Comparison of ENCODE assay signal across 10 cellular contexts in the genomic region with DNA sequence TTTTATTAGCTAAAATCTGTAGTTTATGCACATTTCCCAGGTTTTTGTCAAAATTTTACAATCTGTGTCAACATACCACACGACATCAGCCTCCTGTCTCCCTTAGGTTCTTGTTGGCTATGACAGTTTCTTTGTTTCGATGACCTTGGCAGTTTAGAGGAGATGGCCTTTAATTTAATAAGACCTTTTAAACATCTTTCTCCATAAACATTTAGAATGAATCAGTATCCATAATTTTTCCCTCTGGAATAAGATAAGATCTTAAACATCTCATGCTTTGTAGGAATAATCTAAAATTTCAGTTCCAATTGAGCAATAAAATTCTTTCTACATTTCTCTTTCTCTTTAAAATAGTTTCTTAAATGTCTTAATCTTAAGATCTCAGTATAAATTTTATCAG. TPM values are rescaled to one million over a fixed set of nuclear protein-coding genes. Genes with fewer than 3 reads are reported as not detected.
DNase-seq lines count a peak whose midpoint lies in the region; ATAC-seq, FAIRE-seq and TF ChIP-seq lines count a peak whose summit lies in the region.
"Had no signal": no experiment of that assay in that cellular context is flagged by ENCODE, and none has a peak within 500 bp of the region (broad histone marks: within the 10 kb centered on the region; RNA-seq: fewer than 3 reads in every experiment).

No MANE protein-coding gene starts in this region.

- TF ChIP-seq CTCF in Panc1 (IDR thresholded peaks at IDR 0.05) (no peak), psoas muscle (IDR thresholded peaks at IDR 0.05) (no peak)

- H3K23ac ChIP-seq in neuronal stem cell (ENCODE audit: low read depth, low read length, poor library complexity): no peak overlapping the region

- no peak overlapping the region for H2AFZ ChIP-seq in neuronal stem cell (ENCODE audit: low read length)

- no peak overlapping the region for H3K18ac ChIP-seq in neuronal stem cell (ENCODE audit: low read length)

- H2BK12ac ChIP-seq in neuronal stem cell (ENCODE audit: low read length): no peak overlapping the region

- 93 to 96% (median 96%) methylated on average over 2 of the region's 2 CpGs for WGBS in psoas muscle, 3 donors
- WGBS in neuronal stem cell (ENCODE audit: extremely low coverage in 2 of 2, insufficient read length in 2 of 2, insufficient replicate concordance in 1 of 2), 2 donors: no CpG with 5 or more reads among the region's 2 CpGs

- no peaks in the 10 kb centered on the region for H3K27me3 ChIP-seq in Panc1 (ENCODE audit: control insufficient read depth, insufficient read depth, low read length)
- H3K27me3 ChIP-seq in psoas muscle (ENCODE audit: insufficient read depth in 3 of 3, low read length in 2 of 3): no peaks in the 10 kb centered on the region
- no peaks in the 10 kb centered on the region for H3K27me3 ChIP-seq in neuronal stem cell (ENCODE audit: control insufficient read depth in 3 of 3, insufficient read depth in 3 of 3, low read depth in 1 of 3, low read length in 3 of 3)
- H3K27me3 ChIP-seq: BE2C had no signal

- H3K27ac ChIP-seq in Panc1 (ENCODE audit: low read length) (peak overlapping the region; percentile 72; the same call in 1 of the 2 replicates), psoas muscle (peak overlapping the region; percentile 90), neuronal stem cell (replicated peaks; ENCODE audit: low read length) (no peak overlapping the region), substantia nigra (ENCODE audit: low read depth, low read length, poor library complexity, severe bottlenecking) (no peak overlapping the region)

- H3K79me1 ChIP-seq in neuronal stem cell (ENCODE audit: low read depth, low read length): no peaks in the 10 kb centered on the region

- DNase-seq in EH (ENCODE audit: low read depth) (peak; percentile 81), Panc1 (ENCODE audit: low read depth, low spot score) (no peak), psoas muscle (no peak), neuronal stem cell (ENCODE audit: low spot score) (no peak), substantia nigra (lab: John Stamatoyannopoulos, UW) (no peak)
- DNase-seq in NK-92 treated with Interleukin-12 subunit alpha and Interleukin-12 subunit beta, amount 100 ng/mL, for 24 hours (lab: John Stamatoyannopoulos, UW): no peak
- DNase-seq: activated CD4-positive, alpha-beta T cell treated with anti-CD3 and anti-CD28 coated beads, Interleukin-2, amount 10 ng/mL, durations not matched to agents 24 days and 14 days had no signal

- H4K8ac ChIP-seq in neuronal stem cell (ENCODE audit: low read depth, low read length): no peak overlapping the region

- POLR2A ChIA-PET in Panc1 (lab: Charles Lee): no interaction called here

- no peak overlapping the region for H3K4me2 ChIP-seq in neuronal stem cell (ENCODE audit: insufficient read depth, low read length, poor library complexity, severe bottlenecking)

- H3K9me3 ChIP-seq in Panc1 (ENCODE audit: control insufficient read depth, insufficient read depth, low read depth, low read length): no peaks in the 10 kb centered on the region
- H3K9me3 ChIP-seq in psoas muscle: no peaks in the 10 kb centered on the region
- no peaks in the 10 kb centered on the region for H3K9me3 ChIP-seq in neuronal stem cell (replicated peaks in 1 of 2; ENCODE audit: control insufficient read depth in 2 of 2, insufficient read depth in 1 of 2, low read depth in 1 of 2, low read length in 2 of 2)
- H3K9me3 ChIP-seq: BE2C had no signal

- BruUV-seq in Panc1 (replicated peaks; lab: Mats Ljungman, UMichigan): no TSS peak

- in situ Hi-C loops in Panc1 (cut with HindIII; ENCODE audit: low pct_unique_long_range_greater_than_20kb, low sequenced_read_pairs): no loop called here

- intact Hi-C loops in Panc1 (cut with micrococcal nuclease; ENCODE audit: unreplicated experiment) (no loop called here), psoas muscle (cut with DNase I) (loop anchor here (1.0 to 10.0 kb wide), 2 partner anchors 63 to 70 kb away; no protein-coding TSS in a partner anchor)

- H2AK5ac ChIP-seq in neuronal stem cell (ENCODE audit: low read depth, low read length): no peak overlapping the region

- peak; percentile 23 for FAIRE-seq in endometrium (lab: Jason Lieb, UNC)

- no peak overlapping the region for H3K14ac ChIP-seq in neuronal stem cell (ENCODE audit: low read length)

- H3K4me3 ChIP-seq in Panc1 (ENCODE audit: low read depth in 2 of 2, low read length in 2 of 2) (no peak overlapping the region), psoas muscle (no peak overlapping the region), neuronal stem cell (ENCODE audit: low read length in 2 of 2) (no peak overlapping the region)

- H2BK120ac ChIP-seq in neuronal stem cell (ENCODE audit: low read depth, low read length): no peak overlapping the region

- H3K4me1 ChIP-seq in Panc1 (ENCODE audit: control insufficient read depth, insufficient read depth, low read length) (peaks cover 18% of the 10 kb centered on the region), psoas muscle (peaks cover 4% of the 10 kb centered on the region), neuronal stem cell (ENCODE audit: control insufficient read depth in 2 of 2, insufficient read depth in 1 of 2, low read depth in 1 of 2, low read length in 2 of 2) (peaks cover 2 to 5% of the 10 kb centered on the region in 2 donors)

- H4K91ac ChIP-seq in neuronal stem cell (ENCODE audit: low read depth, low read length, poor library complexity): no peak overlapping the region

- ATAC-seq in Panc1: no peak
- no peak for ATAC-seq in psoas muscle
- ATAC-seq in GM18505 (IDR thresholded peaks at IDR 0.05; ENCODE audit: unreplicated experiment): no peak

- no peak overlapping the region for H3K9ac ChIP-seq in neuronal stem cell (ENCODE audit: low read depth, low read length, poor library complexity)

- no peak overlapping the region for H2BK15ac ChIP-seq in neuronal stem cell (ENCODE audit: low read length)

- H3K36me3 ChIP-seq in Panc1 (ENCODE audit: control insufficient read depth, insufficient read depth, low read length): no peaks in the 10 kb centered on the region
- H3K36me3 ChIP-seq in psoas muscle (ENCODE audit: insufficient read depth in 1 of 2, low read depth in 1 of 2): no peaks in the 10 kb centered on the region
- H3K36me3 ChIP-seq in neuronal stem cell (replicated peaks in 1 of 2; ENCODE audit: control insufficient read depth in 2 of 2, insufficient read depth in 2 of 2, low read length in 2 of 2): no peaks in the 10 kb centered on the region
- H3K36me3 ChIP-seq: BE2C had no signal

- no peak overlapping the region for H2BK5ac ChIP-seq in neuronal stem cell (ENCODE audit: low read length)

- no peak overlapping the region for H3K4ac ChIP-seq in neuronal stem cell (ENCODE audit: low read length)

- TF ChIP-seq POLR2A in GM18505 (IDR thresholded peaks at IDR 0.05; ENCODE audit: borderline replicate concordance, extremely low read depth, insufficient read depth, insufficient read length): no peak

- CTCF ChIA-PET in Panc1 (lab: Charles Lee): no interaction called here

RNA-seq across cellular contexts. Expression of a gene that starts 28.7 kb away (rescaled TPM):
- total RNA-seq in Panc1 (2021; ENCODE audit: unreplicated experiment): 36.1 TPM
- polyA plus RNA-seq in Panc1 (2012; ENCODE audit: insufficient read length): 11.2 TPM
- 100 to 1,000 TPM in 1 of 4 donors, 10 to 100 TPM in 3; 79.9 to 105 (median 89.3) TPM for total RNA-seq in psoas muscle
- 10 to 100 TPM; 21.5 to 60.8 (median 31.7) TPM for polyA plus RNA-seq in psoas muscle
- polyA plus RNA-seq in neuronal stem cell (2013, experiment 1 of 2): 33.4 TPM
- polyA plus RNA-seq in neuronal stem cell (2013, experiment 2 of 2): 36.0 TPM

Comparison
In these comparisons a context has a peak if more than half of its experiments do, and no peak if none do; other contexts are left out.
1. H3K27ac ChIP-seq: peak in Panc1 (single experiment) and psoas muscle (single experiment); none in neuronal stem cell (single experiment) and substantia nigra (single experiment).